In the genomic region with DNA sequence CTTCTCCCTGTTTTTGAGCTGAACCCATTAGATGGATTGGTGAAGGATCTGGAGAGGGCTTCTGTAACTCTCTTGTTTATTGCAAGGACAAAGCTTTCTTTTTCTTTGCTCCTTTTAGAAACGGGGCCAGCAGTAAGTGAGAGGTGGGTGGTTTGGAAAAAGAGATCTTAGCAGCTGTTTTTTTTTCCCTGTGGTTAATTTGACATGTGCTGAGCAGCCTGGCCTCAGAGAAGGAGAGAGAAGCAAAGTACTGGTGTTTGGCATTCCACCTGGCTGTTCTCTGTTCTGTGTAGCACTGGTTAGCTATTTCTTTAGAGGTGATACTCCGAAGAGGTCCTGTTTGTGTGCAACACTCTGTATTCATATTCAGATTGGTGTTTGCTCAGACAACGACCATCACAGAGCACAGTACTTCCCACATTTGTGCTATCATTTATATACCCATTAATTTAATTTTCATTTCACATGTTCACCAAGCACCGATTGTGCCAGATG, we compare ENCODE assay signal across 1 cellular context.
TF ChIP-seq lines count a peak whose summit lies in the region.

No MANE protein-coding gene starts in this region.

TF ChIP-seq in HEK293T, 16 proteins besides CTCF, POLR2A, EP300 and RAD21 (continued from another document):
- TF ChIP-seq, protein P1, sequence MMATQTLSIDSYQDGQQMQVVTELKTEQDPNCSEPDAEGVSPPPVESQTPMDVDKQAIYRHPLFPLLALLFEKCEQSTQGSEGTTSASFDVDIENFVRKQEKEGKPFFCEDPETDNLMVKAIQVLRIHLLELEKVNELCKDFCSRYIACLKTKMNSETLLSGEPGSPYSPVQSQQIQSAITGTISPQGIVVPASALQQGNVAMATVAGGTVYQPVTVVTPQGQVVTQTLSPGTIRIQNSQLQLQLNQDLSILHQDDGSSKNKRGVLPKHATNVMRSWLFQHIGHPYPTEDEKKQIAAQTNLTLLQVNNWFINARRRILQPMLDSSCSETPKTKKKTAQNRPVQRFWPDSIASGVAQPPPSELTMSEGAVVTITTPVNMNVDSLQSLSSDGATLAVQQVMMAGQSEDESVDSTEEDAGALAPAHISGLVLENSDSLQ (IDR thresholded peaks at IDR 0.05), result no peak
- TF ChIP-seq FOXA1 (IDR thresholded peaks at IDR 0.05), result no peak
